In the genomic region with DNA sequence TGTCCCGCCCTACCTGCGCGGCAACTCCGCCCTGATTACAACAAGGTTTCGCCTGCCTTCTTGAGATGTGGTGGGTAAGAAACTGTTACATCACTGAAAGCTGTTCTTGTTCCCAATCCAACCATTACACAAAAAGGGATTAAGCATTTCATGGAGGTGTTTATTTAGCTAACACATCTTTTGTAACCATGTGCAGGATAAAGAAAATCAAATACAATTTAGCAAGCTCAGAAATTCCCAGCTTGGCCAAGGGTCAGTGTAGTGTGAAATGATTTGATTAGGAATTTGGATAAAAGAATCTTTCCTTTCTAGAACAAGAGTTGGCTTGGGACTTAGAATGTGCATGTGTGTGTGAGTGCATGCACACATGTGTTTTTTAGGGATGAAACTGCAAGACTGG, we compare ENCODE assay signal across 27 cellular contexts. TPM values are rescaled to one million over a fixed set of nuclear protein-coding genes. Genes with fewer than 3 reads are reported as not detected.
"Had no signal": no experiment of that assay in that cellular context is flagged by ENCODE, and none has a peak within 500 bp of the region (broad histone marks: within the 10 kb centered on the region; RNA-seq: fewer than 3 reads in every experiment).

No MANE protein-coding gene starts in this region.

- H3K9me3 Mint-ChIP-seq: activated CD4-positive, alpha-beta T cell treated with anti-CD3 and anti-CD28 coated beads, Interleukin-2, amount 10 ng/mL, durations not matched to agents 24 days and 14 days; activated CD8-positive, alpha-beta T cell treated with anti-CD3 and anti-CD28 coated beads for 36 hours; activated naive CD8-positive, alpha-beta T cell treated with anti-CD3 and anti-CD28 coated beads for 36 hours; activated T-cell treated with anti-CD3 and anti-CD28 coated beads, Interleukin-2, amount 50 U/mL, for 72 hours; activated T-helper 17 cell treated with anti-CD3 and anti-CD28 coated beads, Interleukin-2, amount 50 U/mL, for 72 hours had no signal

- H3K4me3 Mint-ChIP-seq: activated CD4-positive, alpha-beta T cell treated with anti-CD3 and anti-CD28 coated beads, Interleukin-2, amount 10 ng/mL, durations not matched to agents 24 days and 14 days; activated CD8-positive, alpha-beta T cell treated with anti-CD3 and anti-CD28 coated beads for 36 hours; activated naive CD8-positive, alpha-beta T cell treated with anti-CD3 and anti-CD28 coated beads for 36 hours; activated T-cell treated with anti-CD3 and anti-CD28 coated beads, Interleukin-2, amount 50 U/mL, for 72 hours; activated T-helper 17 cell treated with anti-CD3 and anti-CD28 coated beads, Interleukin-2, amount 50 U/mL, for 72 hours had no signal

- H3K36me3 Mint-ChIP-seq: activated naive CD8-positive, alpha-beta T cell treated with anti-CD3 and anti-CD28 coated beads for 36 hours had no signal

- H3K4me1 Mint-ChIP-seq: activated CD4-positive, alpha-beta T cell treated with anti-CD3 and anti-CD28 coated beads, Interleukin-2, amount 10 ng/mL, durations not matched to agents 24 days and 14 days; activated naive CD8-positive, alpha-beta T cell treated with anti-CD3 and anti-CD28 coated beads for 36 hours; activated T-helper 17 cell treated with anti-CD3 and anti-CD28 coated beads, Interleukin-2, amount 50 U/mL, for 72 hours had no signal

- H3K27ac Mint-ChIP-seq: activated CD4-positive, alpha-beta T cell treated with anti-CD3 and anti-CD28 coated beads, Interleukin-2, amount 10 ng/mL, durations not matched to agents 24 days and 14 days; activated CD8-positive, alpha-beta T cell treated with anti-CD3 and anti-CD28 coated beads for 36 hours; activated naive CD8-positive, alpha-beta T cell treated with anti-CD3 and anti-CD28 coated beads for 36 hours; activated T-cell treated with anti-CD3 and anti-CD28 coated beads, Interleukin-2, amount 50 U/mL, for 72 hours; activated T-helper 17 cell treated with anti-CD3 and anti-CD28 coated beads, Interleukin-2, amount 50 U/mL, for 72 hours had no signal

- DNase-seq: activated CD4-positive, alpha-beta T cell treated with anti-CD3 and anti-CD28 coated beads, Interleukin-2, amount 10 ng/mL, durations not matched to agents 24 days and 14 days; activated CD4-positive, alpha-beta T cell treated with anti-CD3 and anti-CD28 coated beads, Interleukin-2, amount 50 U/mL, for 4 hours; activated CD8-positive, alpha-beta T cell treated with anti-CD3 and anti-CD28 coated beads for 36 hours; activated naive CD4-positive, alpha-beta T cell; activated naive CD4-positive, alpha-beta T cell treated with anti-CD3 and anti-CD28 coated beads, Interleukin-2, amount 50 U/mL, for 16 hours; activated naive CD8-positive, alpha-beta T cell treated with anti-CD3 and anti-CD28 coated beads for 36 hours; activated T-cell treated with anti-CD3 and anti-CD28 coated beads, Interleukin-2, amount 50 U/mL, for 1 hour; activated T-cell treated with anti-CD3 and anti-CD28 coated beads, Interleukin-2, amount 50 U/mL, for 72 hours; amniotic stem cell; brain microvascular endothelial cell; central memory CD4-positive, alpha-beta T cell; NCI-H1105; NCI-H1417 treated with DMSO at 0.1 percent for 48 hours; NCI-H187 treated with DMSO at 0.1 percent for 48 hours; NCI-H2081; NCI-H2227 treated with DMSO at 0.1 percent for 48 hours; NCI-H446; NCI-H510A treated with DMSO at 0.1 percent for 48 hours; Right ventricle myocardium superior had no signal

- H3K27ac ChIP-seq: brain microvascular endothelial cell, RWPE1 had no signal

- H3K36me3 ChIP-seq: brain microvascular endothelial cell had no signal

RNA-seq across cellular contexts. Expression of gene FOXN4, which starts 6.3 kb away (rescaled TPM):
- total RNA-seq: activated CD4-positive, alpha-beta T cell treated with anti-CD3 and anti-CD28 coated beads, Interleukin-2, amount 10 ng/mL, durations not matched to agents 24 days and 14 days; activated CD8-positive, alpha-beta memory T cell treated with anti-CD3 and anti-CD28 coated beads for 36 hours; activated CD8-positive, alpha-beta T cell treated with anti-CD3 and anti-CD28 coated beads for 36 hours; activated naive CD8-positive, alpha-beta T cell treated with anti-CD3 and anti-CD28 coated beads for 36 hours; activated T-cell treated with anti-CD3 and anti-CD28 coated beads, Interleukin-2, amount 50 U/mL, for 72 hours; activated T-helper 17 cell treated with anti-CD3 and anti-CD28 coated beads, Interleukin-2, amount 50 U/mL, for 72 hours; aorta; MCF 10A; PC-3; Right ventricle myocardium superior; T-helper 1 cell treated with Interleukin-12 subunit alpha and Interleukin-12 subunit beta and Interleukin-4 antibody, amounts not matched to agents 30 ng/mL and 1 ng/mL, for 36 hours; T-helper 2 cell treated with Interferon-gamma antibody and Interleukin-4, amounts not matched to agents 100 ng/mL and 5 ng/mL, for 36 hours had no signal

RNA-seq across cellular contexts. Expression of gene MYO1H, which starts 44.9 kb away (rescaled TPM):
- total RNA-seq: activated CD4-positive, alpha-beta T cell treated with anti-CD3 and anti-CD28 coated beads, Interleukin-2, amount 10 ng/mL, durations not matched to agents 24 days and 14 days; activated CD8-positive, alpha-beta memory T cell treated with anti-CD3 and anti-CD28 coated beads for 36 hours; activated CD8-positive, alpha-beta T cell treated with anti-CD3 and anti-CD28 coated beads for 36 hours; activated naive CD8-positive, alpha-beta T cell treated with anti-CD3 and anti-CD28 coated beads for 36 hours; activated T-cell treated with anti-CD3 and anti-CD28 coated beads, Interleukin-2, amount 50 U/mL, for 72 hours; activated T-helper 17 cell treated with anti-CD3 and anti-CD28 coated beads, Interleukin-2, amount 50 U/mL, for 72 hours; aorta; MCF 10A; PC-3; T-helper 1 cell treated with Interleukin-12 subunit alpha and Interleukin-12 subunit beta and Interleukin-4 antibody, amounts not matched to agents 30 ng/mL and 1 ng/mL, for 36 hours; T-helper 2 cell treated with Interferon-gamma antibody and Interleukin-4, amounts not matched to agents 100 ng/mL and 5 ng/mL, for 36 hours had no signal
